Comparison of ENCODE assay signal across 9 cellular contexts in genomic region chr11:46555269-46556054, GRCh38. TPM values are rescaled to one million over a fixed set of nuclear protein-coding genes. Genes with fewer than 3 reads are reported as not detected.
A peak's percentile ranks its signal among the peaks of the same experiment; 100 is the strongest.
DNase-seq lines count a peak whose midpoint lies in the region; ATAC-seq, FAIRE-seq and TF ChIP-seq lines count a peak whose summit lies in the region.
"Had no signal": no experiment of that assay in that cellular context is flagged by ENCODE, and none has a peak within 500 bp of the region (broad histone marks: within the 10 kb centered on the region; RNA-seq: fewer than 3 reads in every experiment).

No MANE protein-coding gene starts in this region.

- peaks cover 45% of the 10 kb centered on the region for H3K4me1 Mint-ChIP-seq in chondrocyte (ENCODE audit: low read depth)

- H3K36me3 Mint-ChIP-seq in chondrocyte (ENCODE audit: low read depth): no peaks in the 10 kb centered on the region

- TF ChIP-seq CTCF in chondrocyte (IDR thresholded peaks at IDR 0.05) (no peak), sigmoid colon (IDR thresholded peaks at IDR 0.05) (no peak)

- DNase-seq in HT-29 (ENCODE audit: low spot score) (peak; percentile 48), chondrocyte (ENCODE audit: low spot score) (no peak), sigmoid colon (no peak), mesenteric fat pad (ENCODE audit: low spot score) (no peak), ACHN (no peak), frontal cortex (ENCODE audit: low spot score in 2 of 2) (no peak), H7 (no peak)
- DNase-seq: SK-N-SH had no signal

- no peak for TF ChIP-seq POLR2A in sigmoid colon (IDR thresholded peaks at IDR 0.05)

- FAIRE-seq in frontal cortex (lab: Jason Lieb, UNC): no peak

- H3K4me3 Mint-ChIP-seq in chondrocyte (ENCODE audit: unreplicated experiment): no peak overlapping the region

- no peaks in the 10 kb centered on the region for H3K9me3 ChIP-seq in sigmoid colon
- H3K9me3 ChIP-seq: SK-N-SH had no signal

- no peaks in the 10 kb centered on the region for H3K9me3 Mint-ChIP-seq in chondrocyte (ENCODE audit: low read depth)

- no peak overlapping the region for H3K4me3 ChIP-seq in sigmoid colon
- no peak overlapping the region for H3K4me3 ChIP-seq in H7 (ENCODE audit: insufficient read depth, low read depth, low read length)

- H3K27me3 ChIP-seq in sigmoid colon (no peaks in the 10 kb centered on the region), H7 (ENCODE audit: control insufficient read depth, insufficient read depth, low read length) (no peaks in the 10 kb centered on the region)

- H3K27ac Mint-ChIP-seq in chondrocyte (ENCODE audit: unreplicated experiment): peak overlapping the region; percentile 45

- peaks cover 0 to 46% (median 44%) of the 10 kb centered on the region in 4 donors for H3K4me1 ChIP-seq in sigmoid colon

- TF ChIP-seq EP300 in sigmoid colon (IDR thresholded peaks at IDR 0.05): no peak

- 13 to 30% methylated on average over 2 of the region's 2 CpGs for WGBS in sigmoid colon, 2 donors

- H3K27me3 Mint-ChIP-seq in chondrocyte (ENCODE audit: low read depth): no peaks in the 10 kb centered on the region

- H3K36me3 ChIP-seq in sigmoid colon: no peaks in the 10 kb centered on the region
- H3K36me3 ChIP-seq in H7 (replicated peaks; ENCODE audit: control insufficient read depth, insufficient read depth, low read length): no peaks in the 10 kb centered on the region

- peak overlapping the region; percentile 60 to 79 (median 72) for H3K27ac ChIP-seq in sigmoid colon

- in situ Hi-C loops in ACHN (cut with HindIII; ENCODE audit: low pct_ligation_motif_present, low pct_unique_long_range_greater_than_20kb, low sequenced_read_pairs): no loop called here

- ATAC-seq in GM18868 (IDR thresholded peaks at IDR 0.05; ENCODE audit: unreplicated experiment): peak; percentile 59

- intact Hi-C loops in sigmoid colon (cut with DNase I): loop anchor here (5.0 kb wide), 1 partner anchor 62 kb away; the partner anchor contains the start of genes ATG13 and HARBI1

RNA-seq across cellular contexts. Expression of gene AMBRA1, which starts 38.4 kb away (rescaled TPM):
- total RNA-seq in HT-29 (2014; rRNA removed; shearing (Covaris generic)): 34.0 and 34.1 TPM in 2 replicates
- 21.5 to 25.1 TPM (median 24.9 TPM) in 3 replicates for total RNA-seq in chondrocyte
- total RNA-seq in sigmoid colon: 10 to 100 TPM; 23.9 to 33.0 (median 27.8) TPM
- polyA plus RNA-seq in sigmoid colon: 10 to 100 TPM in 1 of 3 donors, 1 to 10 TPM in 2; 8.4 to 19.8 (median 9.0) TPM
- 22.3 TPM for total RNA-seq in mesenteric fat pad
- 25.3 TPM for total RNA-seq in frontal cortex
- 36.8 and 42.5 TPM in 2 replicates for total RNA-seq in H7 (2014; rRNA removed; shearing (Covaris generic))
